ENCODE assay signal across 27 cellular contexts in genomic region chr17:80953471-80954315, GRCh38. TPM values are rescaled to one million over a fixed set of nuclear protein-coding genes. Genes with fewer than 3 reads are reported as not detected.
DNase-seq lines count a peak whose midpoint lies in the region; ATAC-seq and TF ChIP-seq lines count a peak whose summit lies in the region.
"Had no signal": no experiment of that assay in that cellular context is flagged by ENCODE, and none has a peak within 500 bp of the region (broad histone marks: within the 10 kb centered on the region; RNA-seq: fewer than 3 reads in every experiment).

No MANE protein-coding gene starts in this region.

- H3K27me3 ChIP-seq in right atrium auricular region = no peaks in the 10 kb centered on the region
- H3K27me3 ChIP-seq in lower lobe of right lung (ENCODE audit: low read depth) = no peaks in the 10 kb centered on the region
- H3K27me3 ChIP-seq in upper lobe of right lung = no peaks in the 10 kb centered on the region
- H3K27me3 ChIP-seq: breast epithelium, neutrophil had no signal

- H3K4me3 ChIP-seq in right atrium auricular region (no peak overlapping the region), lower lobe of right lung (no peak overlapping the region), upper lobe of right lung (no peak overlapping the region)
- H3K4me3 ChIP-seq: breast epithelium, GM23338, prostate gland, SK-N-MC had no signal

- peaks cover 0 to 8% of the 10 kb centered on the region in 2 donors for H3K4me1 ChIP-seq in right atrium auricular region
- no peaks in the 10 kb centered on the region for H3K4me1 ChIP-seq in lower lobe of right lung
- no peaks in the 10 kb centered on the region for H3K4me1 ChIP-seq in upper lobe of right lung
- H3K4me1 ChIP-seq: prostate gland had no signal

- H3K27me3 Mint-ChIP-seq in WTC11 (ENCODE audit: low read depth) = no peaks in the 10 kb centered on the region
- H3K27me3 Mint-ChIP-seq: activated naive CD8-positive, alpha-beta T cell; CD8-positive, alpha-beta memory T cell; IgD-negative memory B cell; stimulated activated memory B cell treated with anti-CD40 and anti-IgM and Interleukin-4, amounts not matched to agents 10 μg/mL and 1 μg/mL and 100 μg/mL, for 72 hours; type B pancreatic cell had no signal

- H3K9me3 ChIP-seq in right atrium auricular region (no peaks in the 10 kb centered on the region), lower lobe of right lung (no peaks in the 10 kb centered on the region), upper lobe of right lung (no peaks in the 10 kb centered on the region)
- H3K9me3 ChIP-seq: breast epithelium, neutrophil, prostate gland had no signal

- H3K36me3 ChIP-seq in right atrium auricular region (peaks cover 7% of the 10 kb centered on the region), lower lobe of right lung (peaks cover 26% of the 10 kb centered on the region), upper lobe of right lung (peaks cover 5% of the 10 kb centered on the region)
- H3K36me3 ChIP-seq: breast epithelium, prostate gland had no signal

- CTCF ChIA-PET in WTC11 (lab: Charles Lee) = interaction anchor here (0.7 kb wide), 1 partner anchor 117 kb away, joined by 3 read pairs; no protein-coding TSS in a partner anchor

- ATAC-seq in Right ventricle myocardium inferior = no peak
- no peak for ATAC-seq in WTC11
- ATAC-seq in lower lobe of right lung = no peak
- ATAC-seq in upper lobe of right lung = no peak
- ATAC-seq: GM23338; left lobe of liver; stimulated activated memory B cell treated with anti-CD40 and anti-IgM and Interleukin-4, amounts not matched to agents 10 μg/mL and 1 μg/mL and 100 μg/mL, for 72 hours had no signal

- H3K27ac Mint-ChIP-seq in WTC11 = no peak overlapping the region
- H3K27ac Mint-ChIP-seq: activated naive CD8-positive, alpha-beta T cell; GM23338; IgD-negative memory B cell; stimulated activated memory B cell treated with anti-CD40 and anti-IgM and Interleukin-4, amounts not matched to agents 10 μg/mL and 1 μg/mL and 100 μg/mL, for 72 hours; type B pancreatic cell had no signal

- no peaks in the 10 kb centered on the region for H3K4me1 Mint-ChIP-seq in WTC11
- H3K4me1 Mint-ChIP-seq: CD8-positive, alpha-beta memory T cell; GM23338 had no signal

- H3K27ac ChIP-seq in right atrium auricular region = no peak overlapping the region
- H3K27ac ChIP-seq in lower lobe of right lung = no peak overlapping the region
- no peak overlapping the region for H3K27ac ChIP-seq in upper lobe of right lung
- H3K27ac ChIP-seq: breast epithelium, neutrophil, prostate gland, SK-N-MC had no signal

- DNase-seq in Right ventricle myocardium inferior (ENCODE audit: missing footprints) (peak; percentile 26), right atrium auricular region (ENCODE audit: low spot score) (no peak), WTC11 (ENCODE audit: low spot score) (peak; percentile 6), lower lobe of right lung (peak; percentile 32), upper lobe of right lung (peak; percentile 61), DMS 273 (lab: John Stamatoyannopoulos, UW; ENCODE audit: unreplicated experiment) (no peak), NCI-H2227 treated with DMSO at 0.1 percent for 48 hours (lab: John Stamatoyannopoulos, UW) (no peak)
- no peak for DNase-seq in activated CD4-positive, alpha-beta T cell treated with anti-CD3 and anti-CD28 coated beads, Interleukin-2, amount 50 U/mL, for 48 hours
- DNase-seq: activated CD4-positive, alpha-beta T cell treated with anti-CD3 and anti-CD28 coated beads for 1 hour; anterior cingulate cortex; CD8-positive, alpha-beta memory T cell; DMS 273 treated with DMSO at 0.1 percent for 48 hours; effector CD4-positive, alpha-beta T cell; NCI-H1092; NCI-H1694; NCI-H510A; substantia nigra had no signal

- no peak overlapping the region for H3K4me3 Mint-ChIP-seq in WTC11
- H3K4me3 Mint-ChIP-seq: activated naive CD8-positive, alpha-beta T cell; CD8-positive, alpha-beta memory T cell; GM23338; IgD-negative memory B cell; stimulated activated memory B cell treated with anti-CD40 and anti-IgM and Interleukin-4, amounts not matched to agents 10 μg/mL and 1 μg/mL and 100 μg/mL, for 72 hours; type B pancreatic cell had no signal

- H3K9me3 Mint-ChIP-seq in WTC11 = peaks cover 6% of the 10 kb centered on the region; the same call in 1 of the 2 replicates
- H3K9me3 Mint-ChIP-seq: CD8-positive, alpha-beta memory T cell; GM23338; IgD-negative memory B cell; stimulated activated memory B cell treated with anti-CD40 and anti-IgM and Interleukin-4, amounts not matched to agents 10 μg/mL and 1 μg/mL and 100 μg/mL, for 72 hours; type B pancreatic cell had no signal

- intact Hi-C loops in Right ventricle myocardium inferior (cut with DNase I) = no loop called here
- intact Hi-C loops in lower lobe of right lung (cut with DNase I) = no loop called here
- intact Hi-C loops in upper lobe of right lung (cut with DNase I) = no loop called here

- no peaks in the 10 kb centered on the region for H3K36me3 Mint-ChIP-seq in WTC11

- POLR2A ChIA-PET in WTC11 (lab: Charles Lee) = no interaction called here

- TF ChIP-seq CTCF in right atrium auricular region (IDR thresholded peaks at IDR 0.05) = no peak
- no peak for TF ChIP-seq CTCF in WTC11 (IDR thresholded peaks at IDR 0.05)
- TF ChIP-seq CTCF in lower lobe of right lung (IDR thresholded peaks at IDR 0.05) = no peak
- no peak for TF ChIP-seq CTCF in upper lobe of right lung (IDR thresholded peaks at IDR 0.05)

TF ChIP-seq in WTC11, 78 proteins besides CTCF, POLR2A, EP300 and RAD21 (continues in another document):
- TF ChIP-seq ZNF396 (CRISPR knock-in tag; IDR thresholded peaks at IDR 0.05; ENCODE audit: borderline replicate concordance) = no peak
- TF ChIP-seq PREB (CRISPR knock-in tag; IDR thresholded peaks at IDR 0.05; ENCODE audit: borderline replicate concordance) = no peak
- no peak for TF ChIP-seq ESRRA (CRISPR knock-in tag; IDR thresholded peaks at IDR 0.05; ENCODE audit: borderline replicate concordance)
- no peak for TF ChIP-seq EMX1 (CRISPR knock-in tag; IDR thresholded peaks at IDR 0.05)
- TF ChIP-seq NFATC4 (CRISPR knock-in tag; IDR thresholded peaks at IDR 0.05) = no peak
- TF ChIP-seq ZNF532 (CRISPR knock-in tag; IDR thresholded peaks at IDR 0.05; ENCODE audit: borderline replicate concordance) = no peak
- no peak for TF ChIP-seq STAT6 (CRISPR knock-in tag; conservative IDR thresholded peaks at IDR 0.05; ENCODE audit: low read depth)

RNA-seq across cellular contexts. Expression of gene CHMP6, which starts 37.9 kb away (rescaled TPM):
- 19.0 TPM for total RNA-seq in Right ventricle myocardium inferior
- 10 to 100 TPM; 12.9 to 17.5 TPM for total RNA-seq in right atrium auricular region
- 15.0 to 23.1 TPM (median 19.6 TPM) in 3 replicates for total RNA-seq in WTC11 (2021)
- total RNA-seq in lower lobe of right lung = 28.8 TPM
- total RNA-seq in upper lobe of right lung = 29.9 TPM

Comparison
In these comparisons a context has a peak if more than half of its experiments do, and no peak if none do; other contexts are left out.
1. DNase-seq: peak in Right ventricle myocardium inferior (single experiment), WTC11 (single experiment), lower lobe of right lung (single experiment) and upper lobe of right lung (single experiment); none in right atrium auricular region (single experiment), activated CD4-positive, alpha-beta T cell treated with anti-CD3 and anti-CD28 coated beads, Interleukin-2, amount 50 U/mL, for 48 hours (0 of 2), DMS 273 (single experiment) and NCI-H2227 treated with DMSO at 0.1 percent for 48 hours (single experiment).